In genomic region chr5:138542956-138543729, GRCh38 we compare ENCODE assay signal across 8 cellular contexts. TPM values are rescaled to one million over a fixed set of nuclear protein-coding genes. Genes with fewer than 3 reads are reported as not detected.
DNase-seq lines count a peak whose midpoint lies in the region; ATAC-seq lines count a peak whose summit lies in the region.

TSS of gene ETF1 (minus strand) at chr5:138543236. CDS start at chr5:138542918, 318 bp downstream.

- no peaks in the 10 kb centered on the region for H3K9me3 Mint-ChIP-seq in natural killer cell treated with Interleukin-12 subunit alpha and Interleukin-12 subunit beta and Interleukin-15 and Interleukin-18, amount 100 ng/mL, for 72 hours

- H3K4me1 Mint-ChIP-seq in natural killer cell treated with Interleukin-12 subunit alpha and Interleukin-12 subunit beta and Interleukin-15 and Interleukin-18, amount 100 ng/mL, for 72 hours (ENCODE audit: low read depth in 2 of 2): peaks cover 60 to 66% of the 10 kb centered on the region in 2 donors

- DNase-seq in ELF-1 (ENCODE audit: low read depth, low spot score): peak; percentile 100
- DNase-seq in H7: peak; percentile 99
- DNase-seq in M059J (ENCODE audit: low read depth): peak; percentile 99
- peak; percentile 100 for DNase-seq in SHP77 (lab: John Stamatoyannopoulos, UW)
- peak; percentile 100 for DNase-seq in activated effector memory CD4-positive, alpha-beta T cell treated with Interleukin-2 at 50 U/mL for 16 hours
- peak; percentile 99 for DNase-seq in fibroblast of peridontal ligament (ENCODE audit: extremely low read depth)
- peak; percentile 100 for DNase-seq in natural killer cell treated with Interleukin-12 subunit alpha and Interleukin-12 subunit beta and Interleukin-15 and Interleukin-18, amount 100 ng/mL, for 72 hours (ENCODE audit: low spot score)
- peak; percentile 99 for DNase-seq in stimulated activated naive CD8-positive, alpha-beta T cell treated with anti-CD3 and anti-CD28 coated beads, Interleukin-15, Interleukin-2, amounts not matched to agents 100 U/mL and 50 U/mL, for 24 hours

- no peaks in the 10 kb centered on the region; the same call in 1 of the 2 replicates for H3K36me3 ChIP-seq in H7 (replicated peaks; ENCODE audit: control insufficient read depth, insufficient read depth, low read length)

- peak; percentile 97 to 98 for ATAC-seq in natural killer cell treated with Interleukin-12 subunit alpha and Interleukin-12 subunit beta and Interleukin-15 and Interleukin-18, amount 100 ng/mL, for 72 hours
- ATAC-seq in stimulated activated naive CD8-positive, alpha-beta T cell treated with anti-CD3 and anti-CD28 coated beads, Interleukin-15, Interleukin-2, amounts not matched to agents 100 U/mL and 50 U/mL, for 24 hours: peak; percentile 97

- no peaks in the 10 kb centered on the region for H3K27me3 ChIP-seq in H7 (ENCODE audit: control insufficient read depth, insufficient read depth, low read length)

- H3K4me3 ChIP-seq in H7 (ENCODE audit: insufficient read depth, low read depth, low read length): peak within 1 kb of the TSS; percentile 93

- H3K36me3 Mint-ChIP-seq in natural killer cell treated with Interleukin-12 subunit alpha and Interleukin-12 subunit beta and Interleukin-15 and Interleukin-18, amount 100 ng/mL, for 72 hours: peaks cover 23% of the 10 kb centered on the region

- peak within 1 kb of the TSS; percentile 100 for H3K27ac Mint-ChIP-seq in natural killer cell treated with Interleukin-12 subunit alpha and Interleukin-12 subunit beta and Interleukin-15 and Interleukin-18, amount 100 ng/mL, for 72 hours

- peak within 1 kb of the TSS; percentile 99 for H3K4me3 Mint-ChIP-seq in natural killer cell treated with Interleukin-12 subunit alpha and Interleukin-12 subunit beta and Interleukin-15 and Interleukin-18, amount 100 ng/mL, for 72 hours

- H3K27me3 Mint-ChIP-seq in natural killer cell treated with Interleukin-12 subunit alpha and Interleukin-12 subunit beta and Interleukin-15 and Interleukin-18, amount 100 ng/mL, for 72 hours: no peaks in the 10 kb centered on the region

RNA-seq across cellular contexts. Expression of gene ETF1, which starts in this region (rescaled TPM):
- total RNA-seq in H7 (2014; rRNA removed; shearing (Covaris generic)): 103 and 113 TPM in 2 replicates
- total RNA-seq in M059J (2014; rRNA removed; shearing (Covaris generic)): 74.2 and 91.3 TPM in 2 replicates
- 100 to 1,000 TPM; 150 to 167 TPM for total RNA-seq in natural killer cell treated with Interleukin-12 subunit alpha and Interleukin-12 subunit beta and Interleukin-15 and Interleukin-18, amount 100 ng/mL, for 72 hours

Comparison
In these comparisons a context has a peak if more than half of its experiments do, and no peak if none do; other contexts are left out.
1. Peak in every context shown above with its lines: DNase-seq, ATAC-seq and H3K4me3 ChIP-seq.